14 cellular contexts compared by ENCODE assay signal in the genomic region with DNA sequence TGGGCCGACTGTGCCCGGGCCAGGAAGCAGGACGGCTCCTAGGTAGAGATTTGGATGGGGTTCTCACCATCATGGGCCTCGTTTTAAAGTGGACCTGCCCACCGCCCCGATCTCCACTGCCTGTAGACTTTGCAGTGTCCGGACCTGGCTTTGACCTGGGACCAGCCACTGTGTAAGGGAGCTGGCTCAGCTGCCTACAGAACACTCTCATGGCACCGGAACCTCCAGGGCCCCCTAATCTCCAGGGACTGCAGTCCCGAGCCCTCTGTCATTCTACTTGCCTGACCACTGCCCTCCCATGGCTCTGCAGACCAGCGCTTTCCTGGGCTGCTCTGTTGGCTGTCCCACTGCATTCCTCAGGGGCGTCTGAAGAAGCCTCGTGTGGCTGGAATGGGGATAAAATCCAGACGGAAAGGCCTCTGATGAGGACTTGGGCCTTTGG.
A peak's percentile ranks its signal among the peaks of the same experiment; 100 is the strongest.
DNase-seq lines count a peak whose midpoint lies in the region; FAIRE-seq and TF ChIP-seq lines count a peak whose summit lies in the region.
"Had no signal": no experiment of that assay in that cellular context is flagged by ENCODE, and none has a peak within 500 bp of the region (broad histone marks: within the 10 kb centered on the region; RNA-seq: fewer than 3 reads in every experiment).

No MANE protein-coding gene starts in this region.

- DNase-seq in Caki2 (ENCODE audit: low read depth) (peak; percentile 22), SK-N-DZ (ENCODE audit: low spot score) (peak; percentile 28), glutamatergic neuron (peak; percentile 17), progenitor cell of endocrine pancreas (ENCODE audit: low spot score, unreplicated experiment) (no peak), D721Med (ENCODE audit: insufficient read length, low spot score) (no peak), medulla oblongata (ENCODE audit: extremely low spot score) (no peak), NCI-H1930 (lab: John Stamatoyannopoulos, UW) (no peak)
- no peak for DNase-seq in activated CD4-positive, alpha-beta T cell treated with anti-CD3 and anti-CD28 coated beads for 1 hour
- DNase-seq: activated gamma-delta T cell; DMS79; GOT3; NCI-H1694 treated with DMSO at 0.1 percent for 48 hours; stimulated activated CD8-positive, alpha-beta memory T cell treated with anti-CD3 and anti-CD28 coated beads, Interleukin-4, amount 100 ng/mL, for 48 hours had no signal

- H3K27me3 Mint-ChIP-seq in glutamatergic neuron (ENCODE audit: unreplicated experiment) (peaks cover 2% of the 10 kb centered on the region), progenitor cell of endocrine pancreas (peaks cover 77% of the 10 kb centered on the region)

- H3K27ac Mint-ChIP-seq in glutamatergic neuron (ENCODE audit: unreplicated experiment) (no peak overlapping the region), progenitor cell of endocrine pancreas (peak overlapping the region; percentile 15)

- in situ Hi-C loops in Caki2 (cut with HindIII; ENCODE audit: low pct_unique_long_range_greater_than_20kb, low sequenced_read_pairs) = no loop called here

- H3K4me1 Mint-ChIP-seq in glutamatergic neuron (ENCODE audit: low read depth, unreplicated experiment) (peaks cover 30% of the 10 kb centered on the region), progenitor cell of endocrine pancreas (ENCODE audit: low read depth) (peaks cover 2% of the 10 kb centered on the region)

- peaks cover 6% of the 10 kb centered on the region for H3K9me3 Mint-ChIP-seq in glutamatergic neuron (ENCODE audit: unreplicated experiment)
- H3K9me3 Mint-ChIP-seq in progenitor cell of endocrine pancreas (ENCODE audit: low read depth) = no peaks in the 10 kb centered on the region

- H3K36me3 Mint-ChIP-seq in glutamatergic neuron (ENCODE audit: unreplicated experiment) = no peaks in the 10 kb centered on the region
- H3K36me3 Mint-ChIP-seq in progenitor cell of endocrine pancreas (ENCODE audit: insufficient read depth) = no peaks in the 10 kb centered on the region

- TF ChIP-seq CTCF in glutamatergic neuron (IDR thresholded peaks at IDR 0.05; ENCODE audit: partially characterized antibody, unreplicated experiment) = no peak
- peak; percentile 31 for TF ChIP-seq CTCF in progenitor cell of endocrine pancreas (IDR thresholded peaks at IDR 0.05; ENCODE audit: unreplicated experiment)
- TF ChIP-seq CTCF in D721Med (IDR thresholded peaks at IDR 0.05; ENCODE audit: insufficient read depth, missing control alignments) = no peak

- FAIRE-seq in D721Med (lab: Jason Lieb, UNC) = no peak
- FAIRE-seq: RCC 7860 had no signal

- H3K4me3 Mint-ChIP-seq in glutamatergic neuron (ENCODE audit: unreplicated experiment) (no peak overlapping the region), progenitor cell of endocrine pancreas (ENCODE audit: low read depth) (no peak overlapping the region)

Comparison
In these comparisons a context has a peak if more than half of its experiments do, and no peak if none do; other contexts are left out.
1. DNase-seq: peak in Caki2 (single experiment), SK-N-DZ (single experiment) and glutamatergic neuron (single experiment); none in progenitor cell of endocrine pancreas (single experiment), D721Med (single experiment), activated CD4-positive, alpha-beta T cell treated with anti-CD3 and anti-CD28 coated beads for 1 hour (single experiment), medulla oblongata (single experiment) and NCI-H1930 (0 of 2).